Comparison of ENCODE assay signal across 25 cellular contexts in the genomic region with DNA sequence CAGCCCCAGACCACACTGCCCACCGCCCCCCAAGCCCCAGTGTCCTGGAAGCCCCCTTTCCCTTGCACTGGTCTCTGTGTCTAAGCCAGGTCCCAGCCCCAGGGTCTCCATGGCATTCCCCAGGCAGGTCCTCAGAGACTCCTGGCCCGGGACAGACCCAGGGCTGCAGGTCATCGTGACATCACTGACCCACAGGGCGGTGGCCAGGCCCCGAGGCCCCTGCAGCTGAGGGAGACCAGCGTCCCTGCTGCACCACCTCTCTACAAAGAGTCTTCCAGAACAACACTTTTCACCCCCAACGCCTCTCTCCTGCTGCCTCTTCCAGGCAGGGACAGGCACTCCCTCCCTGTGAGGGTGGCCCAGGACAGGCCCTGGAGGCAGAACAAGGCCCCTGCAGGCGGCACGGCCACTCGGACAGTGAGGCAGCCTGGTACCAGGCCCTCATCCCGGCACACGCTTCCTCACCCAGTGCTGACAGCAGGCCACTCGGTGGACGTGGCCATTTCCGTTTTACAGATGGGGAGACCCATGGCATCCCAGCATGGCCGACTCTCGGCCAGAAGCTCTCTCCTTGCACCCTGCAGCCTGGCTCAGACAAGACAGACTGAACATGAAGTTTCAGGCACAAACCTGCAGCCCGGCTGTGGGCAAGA.
"Had no signal": no experiment of that assay in that cellular context is flagged by ENCODE, and none has a peak within 500 bp of the region (broad histone marks: within the 10 kb centered on the region; RNA-seq: fewer than 3 reads in every experiment).

No MANE protein-coding gene starts in this region.

- H3K9me3 ChIP-seq: gastrocnemius medialis, psoas muscle, suprapubic skin, transverse colon, upper lobe of right lung, uterus had no signal

- H3K36me3 ChIP-seq: gastrocnemius medialis, neural progenitor cell, suprapubic skin, transverse colon, upper lobe of right lung, uterus had no signal

- DNase-seq: dorsolateral prefrontal cortex; effector CD8-positive, alpha-beta T cell; endodermal cell; gastrocnemius medialis; head of caudate nucleus; mesendoderm; midbrain; naive thymus-derived CD4-positive, alpha-beta T cell; nucleus accumbens; stimulated activated CD4-positive, alpha-beta T cell treated with anti-CD3 and anti-CD28 coated beads, Interleukin-12 subunit alpha, Interleukin-12 subunit beta, amount 100 ng/mL, for 4 hours; stimulated activated CD4-positive, alpha-beta T cell treated with anti-CD3 and anti-CD28 coated beads, Interleukin-1b, Interleukin-23, amount 100 ng/mL, for 48 hours; stimulated activated CD4-positive, alpha-beta T cell treated with anti-CD3 and anti-CD28 coated beads, Interleukin-4, amount 100 ng/mL, for 1 hour; stimulated activated CD8-positive, alpha-beta memory T cell treated with anti-CD3 and anti-CD28 coated beads, Interleukin-4, amount 100 ng/mL, for 48 hours; stimulated activated naive CD4-positive, alpha-beta T cell; stimulated activated naive CD8-positive, alpha-beta T cell treated with anti-CD3 and anti-CD28 coated beads, Interleukin-15, amount 100 ng/mL, for 72 hours; transverse colon; upper lobe of right lung; uterus had no signal

- H3K4me2 ChIP-seq: neural progenitor cell, smooth muscle cell had no signal

- ATAC-seq: esophagus mucosa; gastrocnemius medialis; naive thymus-derived CD4-positive, alpha-beta T cell; psoas muscle; sciatic nerve; stimulated activated naive CD8-positive, alpha-beta T cell treated with anti-CD3 and anti-CD28 coated beads, Interleukin-15, amount 100 ng/mL, for 72 hours had no signal

- H2AFZ ChIP-seq: neural progenitor cell had no signal

- H3K4me3 ChIP-seq: dorsolateral prefrontal cortex, gastrocnemius medialis, neural progenitor cell, psoas muscle, smooth muscle cell, suprapubic skin, transverse colon, upper lobe of right lung, uterus had no signal

- H3K9ac ChIP-seq: neural progenitor cell had no signal

- H3K27ac ChIP-seq: dorsolateral prefrontal cortex, epithelial cell of prostate, gastrocnemius medialis, neural progenitor cell, psoas muscle, suprapubic skin, transverse colon, upper lobe of right lung, uterus had no signal

- H3K27me3 ChIP-seq: dorsolateral prefrontal cortex, gastrocnemius medialis, neural progenitor cell, suprapubic skin, transverse colon, upper lobe of right lung, uterus had no signal

- H3K4me1 ChIP-seq: gastrocnemius medialis, neural progenitor cell, psoas muscle, suprapubic skin, transverse colon, upper lobe of right lung, uterus had no signal
